In genomic region chr12:51994959-51995358, GRCh38 we compare ENCODE assay signal across 15 cellular contexts.
"Had no signal": no experiment of that assay in that cellular context is flagged by ENCODE, and none has a peak within 500 bp of the region (broad histone marks: within the 10 kb centered on the region; RNA-seq: fewer than 3 reads in every experiment).

No MANE protein-coding gene starts in this region.

- H3K36me3 ChIP-seq: breast epithelium had no signal

- H3K4me1 ChIP-seq: breast epithelium had no signal

- H3K9me3 ChIP-seq: breast epithelium, thoracic aorta had no signal

- H3K4me3 Mint-ChIP-seq: activated B cell treated with CpG ODN at 0.5 μM for 24 hours; activated CD8-positive, alpha-beta T cell treated with anti-CD3 and anti-CD28 coated beads for 36 hours; activated naive CD8-positive, alpha-beta T cell; dendritic cell treated with granulocyte-macrophage colony-stimulating factor and Interleukin-4, amounts not matched to agents 40 ng/mL and 50 ng/mL, for 4 days had no signal

- H3K4me3 ChIP-seq: breast epithelium, thoracic aorta had no signal

- H3K9me3 Mint-ChIP-seq: activated B cell treated with CpG ODN at 0.5 μM for 24 hours; activated CD8-positive, alpha-beta T cell treated with anti-CD3 and anti-CD28 coated beads for 36 hours; dendritic cell treated with granulocyte-macrophage colony-stimulating factor and Interleukin-4, amounts not matched to agents 40 ng/mL and 50 ng/mL, for 4 days had no signal

- H3K27ac ChIP-seq: breast epithelium, thoracic aorta had no signal

- H3K27me3 Mint-ChIP-seq: activated B cell treated with CpG ODN at 0.5 μM for 24 hours; activated CD8-positive, alpha-beta T cell treated with anti-CD3 and anti-CD28 coated beads for 36 hours; activated naive CD8-positive, alpha-beta T cell; dendritic cell treated with granulocyte-macrophage colony-stimulating factor and Interleukin-4, amounts not matched to agents 40 ng/mL and 50 ng/mL, for 4 days had no signal

- H3K27me3 ChIP-seq: breast epithelium had no signal

- H3K27ac Mint-ChIP-seq: activated B cell treated with CpG ODN at 0.5 μM for 24 hours; activated CD8-positive, alpha-beta T cell treated with anti-CD3 and anti-CD28 coated beads for 36 hours; activated naive CD8-positive, alpha-beta T cell; dendritic cell treated with granulocyte-macrophage colony-stimulating factor and Interleukin-4, amounts not matched to agents 40 ng/mL and 50 ng/mL, for 4 days had no signal

- ATAC-seq: activated CD8-positive, alpha-beta T cell treated with anti-CD3 and anti-CD28 coated beads for 36 hours had no signal

- DNase-seq: activated B cell treated with CpG ODN at 0.5 μM for 24 hours; activated CD4-positive, alpha-beta T cell treated with anti-CD3 and anti-CD28 coated beads for 48 hours; activated CD8-positive, alpha-beta memory T cell treated with anti-CD3 and anti-CD28 coated beads, Interleukin-2, amount 50 U/mL, for 4 hours; activated CD8-positive, alpha-beta T cell treated with anti-CD3 and anti-CD28 coated beads for 36 hours; activated gamma-delta T cell; activated T-cell treated with anti-CD3 and anti-CD28 coated beads, Interleukin-2, amount 50 U/mL, for 48 hours; anterior cingulate cortex; cerebellar nuclear complex; effector memory CD4-positive, alpha-beta T cell; foreskin melanocyte; stimulated activated CD4-positive, alpha-beta T cell treated with anti-CD3 and anti-CD28 coated beads, Interleukin-2, amount 100 ng/mL, for 24 hours had no signal
